9 cellular contexts compared by ENCODE assay signal in genomic region chr9:100714372-100715099, GRCh38.
DNase-seq lines count a peak whose midpoint lies in the region; ATAC-seq and TF ChIP-seq lines count a peak whose summit lies in the region.
"Had no signal": no experiment of that assay in that cellular context is flagged by ENCODE, and none has a peak within 500 bp of the region (broad histone marks: within the 10 kb centered on the region; RNA-seq: fewer than 3 reads in every experiment).

No MANE protein-coding gene starts in this region.

- H3K36me3 Mint-ChIP-seq in activated naive CD4-positive, alpha-beta T cell treated with anti-CD3 and anti-CD28 coated beads for 36 hours (ENCODE audit: low read depth), result peaks cover 2% of the 10 kb centered on the region
- peaks cover 4% of the 10 kb centered on the region for H3K36me3 Mint-ChIP-seq in nephron (ENCODE audit: low read depth)
- H3K36me3 Mint-ChIP-seq: immature natural killer cell had no signal

- H3K9me3 ChIP-seq in uterus, result no peaks in the 10 kb centered on the region

- DNase-seq in activated naive CD4-positive, alpha-beta T cell treated with anti-CD3 and anti-CD28 coated beads for 36 hours, result peak; percentile 71
- DNase-seq in activated naive CD4-positive, alpha-beta T cell treated with anti-CD3 and anti-CD28 coated beads, Interleukin-2, amount 50 U/mL, for 16 hours, result no peak
- DNase-seq in NCI-H1930 (lab: John Stamatoyannopoulos, UW) (peak; percentile 26 to 59), erythroblast (lab: John Stamatoyannopoulos, UW) (peak; percentile 40 to 73), uterus (no peak)

- CTCF ChIA-PET in activated naive CD4-positive, alpha-beta T cell treated with anti-CD3 and anti-CD28 coated beads for 36 hours (lab: Charles Lee), result interaction anchor here (0.7 to 3.4 kb wide), 5 partner anchors 14 to 597 kb away, joined by 3 to 16 read pairs (median 5); no protein-coding TSS in a partner anchor

- no peaks in the 10 kb centered on the region for H3K27me3 ChIP-seq in uterus

- no peak overlapping the region for H3K4me3 Mint-ChIP-seq in activated naive CD4-positive, alpha-beta T cell treated with anti-CD3 and anti-CD28 coated beads for 36 hours
- no peak overlapping the region for H3K4me3 Mint-ChIP-seq in nephron
- H3K4me3 Mint-ChIP-seq: immature natural killer cell had no signal

- peaks cover 11% of the 10 kb centered on the region for H3K9me3 Mint-ChIP-seq in activated naive CD4-positive, alpha-beta T cell treated with anti-CD3 and anti-CD28 coated beads for 36 hours
- H3K9me3 Mint-ChIP-seq in nephron, result peaks cover 27% of the 10 kb centered on the region

- no peaks in the 10 kb centered on the region for H3K4me1 ChIP-seq in uterus

- ATAC-seq in HG02642 (IDR thresholded peaks at IDR 0.05; ENCODE audit: poor library complexity, unreplicated experiment), result peak; percentile 85

- H3K27ac Mint-ChIP-seq in activated naive CD4-positive, alpha-beta T cell treated with anti-CD3 and anti-CD28 coated beads for 36 hours, result no peak overlapping the region
- no peak overlapping the region for H3K27ac Mint-ChIP-seq in nephron
- H3K27ac Mint-ChIP-seq: immature natural killer cell had no signal

- H3K4me3 ChIP-seq in uterus, result no peak overlapping the region

- TF ChIP-seq CTCF in VCaP (conservative IDR thresholded peaks at IDR 0.05) (peak; percentile 94), nephron (IDR thresholded peaks at IDR 0.05; ENCODE audit: unreplicated experiment in 3 of 3) (peak; percentile 86 to 92 (median 89)), uterus (IDR thresholded peaks at IDR 0.05) (peak; percentile 16 to 63 (median 38))

- TF ChIP-seq POLR2A in erythroblast (IDR thresholded peaks at IDR 0.05; ENCODE audit: low read length), result no peak
- no peak for TF ChIP-seq POLR2A in uterus (IDR thresholded peaks at IDR 0.05)

- no peaks in the 10 kb centered on the region for H3K4me1 Mint-ChIP-seq in activated naive CD4-positive, alpha-beta T cell treated with anti-CD3 and anti-CD28 coated beads for 36 hours (ENCODE audit: low read depth)
- no peaks in the 10 kb centered on the region for H3K4me1 Mint-ChIP-seq in nephron
- H3K4me1 Mint-ChIP-seq: immature natural killer cell had no signal

- H3K36me3 ChIP-seq in uterus, result no peaks in the 10 kb centered on the region

- H3K27ac ChIP-seq in VCaP, result no peak overlapping the region
- H3K27ac ChIP-seq in uterus, result no peak overlapping the region

- peaks cover 7% of the 10 kb centered on the region for H3K27me3 Mint-ChIP-seq in activated naive CD4-positive, alpha-beta T cell treated with anti-CD3 and anti-CD28 coated beads for 36 hours (ENCODE audit: low read depth)
- peaks cover 4% of the 10 kb centered on the region for H3K27me3 Mint-ChIP-seq in nephron (ENCODE audit: low read depth)

- intact Hi-C loops in activated naive CD4-positive, alpha-beta T cell treated with anti-CD3 and anti-CD28 coated beads for 36 hours (cut with micrococcal nuclease), result loop anchor here (1.0 to 5.0 kb wide), 3 partner anchors 112 to 818 kb away; partner anchors contain the start of gene RNF20
- intact Hi-C loops in uterus (cut with DNase I; ENCODE audit: low total_unique reads), result no loop called here

Comparison
In these comparisons a context has a peak if more than half of its experiments do, and no peak if none do; other contexts are left out.
1. DNase-seq: peak in activated naive CD4-positive, alpha-beta T cell treated with anti-CD3 and anti-CD28 coated beads for 36 hours (single experiment), NCI-H1930 (2 of 2) and erythroblast (2 of 2); none in activated naive CD4-positive, alpha-beta T cell treated with anti-CD3 and anti-CD28 coated beads, Interleukin-2, amount 50 U/mL, for 16 hours (single experiment) and uterus (0 of 2).
2. CTCF ChIP-seq: peak in every context shown above with its lines; median percentile 94 in VCaP; 89 in nephron; 38 in uterus.